In genomic region chr12:52085682-52086180, GRCh38 we compare ENCODE assay signal across 2 cellular contexts.
TF ChIP-seq lines count a peak whose summit lies in the region.

No MANE protein-coding gene starts in this region.

TF ChIP-seq in SK-N-SH, 30 proteins besides CTCF, POLR2A, EP300 and RAD21 (continued from another document):
- TF ChIP-seq PBX3 (IDR thresholded peaks at IDR 0.05) (no peak), GABPA (IDR thresholded peaks at IDR 0.05; ENCODE audit: low read depth) (no peak), MEF2A (IDR thresholded peaks at IDR 0.05; ENCODE audit: borderline replicate concordance, low read depth) (no peak), MAX (IDR thresholded peaks at IDR 0.05; ENCODE audit: low read depth) (no peak), REST (IDR thresholded peaks at IDR 0.05; ENCODE audit: low read depth, low read length) (no peak), EZH2phosphoT487 (IDR thresholded peaks at IDR 0.05; ENCODE audit: borderline replicate concordance, low read depth) (no peak), TCF12 (IDR thresholded peaks at IDR 0.05) (no peak), RCOR1 (IDR thresholded peaks at IDR 0.05; ENCODE audit: low read length) (no peak), GATA2 (CRISPR knock-in tag; IDR thresholded peaks at IDR 0.05) (no peak), USF1 (IDR thresholded peaks at IDR 0.05; ENCODE audit: borderline replicate concordance, low read depth) (no peak), SMC3 (IDR thresholded peaks at IDR 0.05; ENCODE audit: low read depth, low read length) (no peak), TAF1 (IDR thresholded peaks at IDR 0.05; ENCODE audit: borderline replicate concordance, low read depth, low read length) (no peak), TEAD4 (IDR thresholded peaks at IDR 0.05; ENCODE audit: borderline replicate concordance, insufficient read depth) (no peak), USF2 (IDR thresholded peaks at IDR 0.05; ENCODE audit: borderline replicate concordance, low read depth, low read length) (no peak)

TF ChIP-seq in SK-N-SH treated with all-trans-retinoic acid at 6 μM for 48 hours, 23 proteins besides CTCF, POLR2A, EP300 and RAD21 (continued from another document):
- TF ChIP-seq POU6F1 (CRISPR knock-in tag; IDR thresholded peaks at IDR 0.05; ENCODE audit: borderline replicate concordance, low read depth), result no peak
- no peak for TF ChIP-seq PPARA (CRISPR knock-in tag; IDR thresholded peaks at IDR 0.05; ENCODE audit: borderline replicate concordance)
- no peak for TF ChIP-seq CSRNP3 (CRISPR knock-in tag; IDR thresholded peaks at IDR 0.05)
- no peak for TF ChIP-seq RARB (CRISPR knock-in tag; IDR thresholded peaks at IDR 0.05)
- no peak for TF ChIP-seq ISL1 (CRISPR knock-in tag; IDR thresholded peaks at IDR 0.05)
- no peak for TF ChIP-seq TSHZ2 (CRISPR knock-in tag; IDR thresholded peaks at IDR 0.05)
- TF ChIP-seq TOX (CRISPR knock-in tag; IDR thresholded peaks at IDR 0.05; ENCODE audit: borderline replicate concordance), result no peak
- no peak for TF ChIP-seq ARNTL (CRISPR knock-in tag; IDR thresholded peaks at IDR 0.05; ENCODE audit: borderline replicate concordance, low read depth)
